20 cellular contexts compared by ENCODE assay signal in genomic region chr6:137352859-137353258, GRCh38.
A peak's percentile ranks its signal among the peaks of the same experiment; 100 is the strongest.
DNase-seq lines count a peak whose midpoint lies in the region; ATAC-seq lines count a peak whose summit lies in the region.
"Had no signal": no experiment of that assay in that cellular context is flagged by ENCODE, and none has a peak within 500 bp of the region (broad histone marks: within the 10 kb centered on the region; RNA-seq: fewer than 3 reads in every experiment).

No MANE protein-coding gene starts in this region.

- DNase-seq in DMS53 (lab: John Stamatoyannopoulos, UW), result peak; percentile 51
- peak; percentile 56 for DNase-seq in NCI-H69 (lab: John Stamatoyannopoulos, UW)
- peak; percentile 4 for DNase-seq in glomerular visceral epithelial cell (ENCODE audit: extremely low spot score)
- DNase-seq in sciatic nerve (ENCODE audit: low spot score), result peak; percentile 59
- DNase-seq in epidermal melanocyte (ENCODE audit: insufficient read length, low spot score), result no peak
- DNase-seq: activated B cell treated with CpG ODN at 0.5 μM for 24 hours; activated CD8-positive, alpha-beta T cell treated with anti-CD3 and anti-CD28 coated beads for 36 hours; activated naive CD4-positive, alpha-beta T cell; amniotic stem cell; BE2C; H7; kidney; NCI-H1105 treated with DMSO at 0.1 percent for 48 hours; NCI-H510A; RPMI8226; stimulated activated CD4-positive, alpha-beta T cell treated with anti-CD3 and anti-CD28 coated beads, Interleukin-4, amount 100 ng/mL, for 1 hour; stomach; upper lobe of right lung had no signal

- ATAC-seq in sciatic nerve (peak; percentile 69), HG03039 (IDR thresholded peaks at IDR 0.05; ENCODE audit: unreplicated experiment) (no peak), HG03439 (IDR thresholded peaks at IDR 0.05; ENCODE audit: unreplicated experiment) (no peak)
- ATAC-seq: activated CD8-positive, alpha-beta T cell treated with anti-CD3 and anti-CD28 coated beads for 36 hours; upper lobe of right lung had no signal

- intact Hi-C loops in sciatic nerve (cut with DNase I), result no loop called here
